In genomic region chr20:4341804-4342560, GRCh38 we compare ENCODE assay signal across 1 cellular context.
TF ChIP-seq lines count a peak whose summit lies in the region.

No MANE protein-coding gene starts in this region.

TF ChIP-seq in GM23338, 12 proteins besides CTCF, POLR2A, EP300 and RAD21 (continued from another document):
- no peak for TF ChIP-seq ZNF462 (CRISPR knock-in tag; IDR thresholded peaks at IDR 0.05)
